In genomic region chr4:145203400-145203799, GRCh38 we compare ENCODE assay signal across 29 cellular contexts.
"Had no signal": no experiment of that assay in that cellular context is flagged by ENCODE, and none has a peak within 500 bp of the region (broad histone marks: within the 10 kb centered on the region; RNA-seq: fewer than 3 reads in every experiment).

No MANE protein-coding gene starts in this region.

- H3K4me3 ChIP-seq: adrenal gland, ascending aorta, cardiac muscle cell, ovary, skin epidermis, tibial artery had no signal

- H3K36me3 ChIP-seq: adrenal gland, ascending aorta, cardiac muscle cell, ovary, tibial artery, WERI-Rb-1 had no signal

- ATAC-seq: activated CD4-positive, CD25-positive, alpha-beta regulatory T cell treated with anti-CD3 and anti-CD28 coated beads, Interleukin-2, amount 50 U/mL, for 24 hours; esophagus mucosa; sciatic nerve; stimulated activated effector memory CD8-positive, alpha-beta T cell treated with anti-CD3 and anti-CD28 coated beads, Interleukin-12 subunit alpha, Interleukin-12 subunit beta, amount 100 ng/mL, for 72 hours; T-helper 17 cell had no signal

- H3K27ac ChIP-seq: adrenal gland, ascending aorta, cardiac muscle cell, ovary, skin epidermis, tibial artery, WERI-Rb-1 had no signal

- H3K4me1 ChIP-seq: adrenal gland, ascending aorta, tibial artery had no signal

- DNase-seq: activated CD4-positive, alpha-beta memory T cell treated with anti-CD3 and anti-CD28 coated beads for 36 hours; activated CD4-positive, alpha-beta T cell treated with anti-CD3 and anti-CD28 coated beads for 48 hours; activated CD8-positive, alpha-beta memory T cell treated with anti-CD3 and anti-CD28 coated beads, Interleukin-2, amount 50 U/mL, for 4 hours; activated effector memory CD4-positive, alpha-beta T cell treated with anti-CD3 and anti-CD28 coated beads, Interleukin-2, amount 50 U/mL, for 16 hours; activated naive CD4-positive, alpha-beta T cell treated with anti-CD3 and anti-CD28 coated beads for 36 hours; activated naive CD8-positive, alpha-beta T cell treated with anti-CD3 and anti-CD28 coated beads for 36 hours; activated T-cell treated with anti-CD3 and anti-CD28 coated beads, Interleukin-2, amount 50 U/mL, for 1 hour; adrenal gland; cortex of kidney; endodermal cell; foreskin fibroblast; immature natural killer cell; kidney glomerular epithelial cell; mammary epithelial cell; ovary; retina; stimulated activated CD4-positive, alpha-beta T cell treated with anti-CD3 and anti-CD28 coated beads, Interleukin-12 subunit alpha, Interleukin-12 subunit beta, amount 100 ng/mL, for 4 hours; stimulated activated CD4-positive, alpha-beta T cell treated with anti-CD3 and anti-CD28 coated beads, Interleukin-4, amount 100 ng/mL, for 24 hours; T-helper 17 cell; T1000; tibial artery; WERI-Rb-1 had no signal

- H3K9me3 ChIP-seq: adrenal gland, ascending aorta, ovary, tibial artery had no signal

- H3K27me3 ChIP-seq: adrenal gland, ascending aorta, cardiac muscle cell, ovary, tibial artery had no signal
